Comparison of ENCODE assay signal across 1 cellular context in genomic region chr5:82413302-82414042, GRCh38.
A peak's percentile ranks its signal among the peaks of the same experiment; 100 is the strongest.
TF ChIP-seq lines count a peak whose summit lies in the region.

No MANE protein-coding gene starts in this region.

TF ChIP-seq in SK-N-SH, 30 proteins besides CTCF, POLR2A, EP300 and RAD21 (continued from another document):
- TF ChIP-seq FOXM1 (IDR thresholded peaks at IDR 0.05; ENCODE audit: low read depth), result peak; percentile 69; the same call in 1 of the 2 replicates
